Comparison of ENCODE assay signal across 1 cellular context in the genomic region with DNA sequence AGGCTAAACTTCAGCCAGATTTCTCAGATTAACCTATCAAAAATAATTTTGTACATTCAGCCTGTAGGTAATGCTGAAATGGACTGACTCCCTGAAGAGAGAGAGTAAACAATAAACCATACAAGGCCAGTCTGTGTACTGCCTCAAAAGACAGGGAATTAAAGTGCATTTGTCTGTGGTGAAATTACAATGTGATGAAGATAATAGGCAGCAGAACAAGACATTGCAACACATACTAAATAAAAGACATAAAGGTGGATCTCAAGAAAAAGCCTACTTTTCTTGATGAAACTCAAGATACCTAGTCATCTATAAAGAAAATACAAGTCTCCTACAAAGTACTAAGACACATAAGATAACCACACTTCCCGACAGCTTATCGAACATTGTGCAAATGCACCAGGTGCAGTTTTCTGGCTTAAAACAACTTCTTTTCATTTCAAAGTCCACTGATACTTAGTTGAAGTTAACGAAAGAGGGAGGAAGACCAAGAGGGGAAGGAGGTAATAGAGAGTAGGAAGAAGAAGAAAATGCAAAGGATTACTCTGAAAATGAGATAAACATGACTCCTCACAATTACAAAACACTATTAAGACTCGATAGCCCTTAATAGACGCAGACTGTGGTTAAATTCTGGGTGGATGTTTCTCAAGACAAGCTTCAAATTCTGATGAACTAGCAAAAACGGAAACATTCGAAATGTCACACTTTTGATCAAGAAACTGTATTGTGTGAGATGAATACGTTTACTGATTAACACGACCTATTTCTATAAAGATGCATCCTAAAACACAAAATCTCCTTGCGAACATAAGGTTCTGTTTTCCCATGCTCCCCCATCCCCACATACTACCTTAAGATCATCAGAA.
A peak's percentile ranks its signal among the peaks of the same experiment; 100 is the strongest.
TF ChIP-seq lines count a peak whose summit lies in the region.

No MANE protein-coding gene starts in this region.

TF ChIP-seq in IMR-90, 13 proteins besides CTCF, POLR2A, EP300 and RAD21:
- TF ChIP-seq USF2 (IDR thresholded peaks at IDR 0.05; ENCODE audit: low read depth, low read length) (no peak), CEBPB (IDR thresholded peaks at IDR 0.05; ENCODE audit: low read depth, low read length) (peak; percentile 62), MAFK (IDR thresholded peaks at IDR 0.05; ENCODE audit: low read depth, low read length) (peak; percentile 67)
